ENCODE assay signal across 8 cellular contexts in genomic region chr18:57434536-57435494, GRCh38. TPM values are rescaled to one million over a fixed set of nuclear protein-coding genes. Genes with fewer than 3 reads are reported as not detected.
A peak's percentile ranks its signal among the peaks of the same experiment; 100 is the strongest.
DNase-seq lines count a peak whose midpoint lies in the region; ATAC-seq, FAIRE-seq and TF ChIP-seq lines count a peak whose summit lies in the region.

TSS of gene ONECUT2 (plus strand) at chr18:57435374. CDS start at chr18:57435717, 343 bp downstream.

- peaks cover 26% of the 10 kb centered on the region for H3K4me1 ChIP-seq in HAP-1
- H3K4me1 ChIP-seq in astrocyte (ENCODE audit: insufficient read depth, low read length): peaks cover 16% of the 10 kb centered on the region
- H3K4me1 ChIP-seq in right cardiac atrium (ENCODE audit: control insufficient read depth, insufficient read depth, low read length): no peaks in the 10 kb centered on the region
- H3K4me1 ChIP-seq in prostate gland (replicated peaks): peaks cover 4% of the 10 kb centered on the region
- H3K4me1 ChIP-seq in vagina: peaks cover 48% of the 10 kb centered on the region

- H3K79me2 ChIP-seq in astrocyte (ENCODE audit: insufficient read depth, low read length): no peaks in the 10 kb centered on the region

- H3K9ac ChIP-seq in astrocyte (ENCODE audit: low read length): no peak within 1 kb of the TSS

- peak within 1 kb of the TSS; percentile 88 for H3K4me2 ChIP-seq in astrocyte (ENCODE audit: low read length)

- no peaks in the 10 kb centered on the region for H3K36me3 ChIP-seq in HAP-1 (replicated peaks)
- H3K36me3 ChIP-seq in astrocyte (ENCODE audit: insufficient read depth, low read length): no peaks in the 10 kb centered on the region
- no peaks in the 10 kb centered on the region for H3K36me3 ChIP-seq in prostate gland
- no peaks in the 10 kb centered on the region for H3K36me3 ChIP-seq in vagina

- TF ChIP-seq CTCF in astrocyte (IDR thresholded peaks at IDR 0.05; ENCODE audit: insufficient read depth, low read depth, low read length) (no peak), prostate gland (IDR thresholded peaks at IDR 0.05) (no peak), vagina (IDR thresholded peaks at IDR 0.05) (no peak)

- 1% methylated on average over 69 of the region's 69 CpGs for WGBS in right cardiac atrium
- WGBS in prostate gland: under 1% methylated on average over 65 of the region's 69 CpGs

- no peak for FAIRE-seq in astrocyte (lab: Jason Lieb, UNC)

- peak within 1 kb of the TSS; percentile 50 for H2AFZ ChIP-seq in astrocyte (ENCODE audit: low read depth, low read length)

- ATAC-seq in T-helper 17 cell (peak; percentile 87), right cardiac atrium (peak; percentile 99 to 100)

- intact Hi-C loops in right cardiac atrium (cut with DNase I) (loop anchor here in 1 of 4 donors (10.0 kb wide), 1 partner anchor 730 kb away; no protein-coding TSS in a partner anchor), prostate gland (cut with DNase I) (no loop called here), vagina (cut with DNase I) (no loop called here)

- H3K36me3 Mint-ChIP-seq in T-helper 17 cell (ENCODE audit: low read depth) (no peaks in the 10 kb centered on the region), astrocyte (ENCODE audit: low read depth, unreplicated experiment) (peaks cover 3% of the 10 kb centered on the region)

- in situ Hi-C loops in HAP-1 (cut with MboI; ENCODE audit: low sequenced_read_pairs): loop anchor here (25.0 kb wide), 1 partner anchor 698 kb away; no protein-coding TSS in a partner anchor

- H3K27me3 ChIP-seq in HAP-1 (ENCODE audit: low read depth): 0 out of 2 replicates have a peak, but pooled peaks cover 7% of the 10 kb centered on the region
- peaks cover 91% of the 10 kb centered on the region for H3K27me3 ChIP-seq in astrocyte (ENCODE audit: insufficient read depth, low read length)
- no peaks in the 10 kb centered on the region for H3K27me3 ChIP-seq in right cardiac atrium (ENCODE audit: control insufficient read depth, insufficient read depth)
- H3K27me3 ChIP-seq in prostate gland (replicated peaks; ENCODE audit: insufficient read depth): peaks cover 47% of the 10 kb centered on the region
- H3K27me3 ChIP-seq in vagina: peaks cover 31% of the 10 kb centered on the region

- H4K20me1 ChIP-seq in astrocyte (ENCODE audit: insufficient read depth, low read length): peaks cover 7% of the 10 kb centered on the region

- H3K27ac Mint-ChIP-seq in T-helper 17 cell (no peak within 1 kb of the TSS), astrocyte (ENCODE audit: unreplicated experiment) (peak within 1 kb of the TSS; percentile 48)

- H3K27ac ChIP-seq in astrocyte (ENCODE audit: low read depth, low read length): no peak within 1 kb of the TSS
- H3K27ac ChIP-seq in right cardiac atrium (ENCODE audit: low read length): no peak within 1 kb of the TSS
- no peak within 1 kb of the TSS for H3K27ac ChIP-seq in prostate gland
- no peak within 1 kb of the TSS for H3K27ac ChIP-seq in vagina

- DNase-seq in CMK (ENCODE audit: low read depth) (peak; percentile 62), HAP-1 (ENCODE audit: low spot score in 2 of 2) (peak; percentile 95 to 99), NCI-H146 treated with DMSO at 0.1 percent for 48 hours (lab: John Stamatoyannopoulos, UW; ENCODE audit: unreplicated experiment) (peak; percentile 99), T-helper 17 cell (peak; percentile 27 to 41 (median 32)), astrocyte (ENCODE audit: low read depth) (peak; percentile 70), right cardiac atrium (peak; percentile 93 to 96 (median 96)), prostate gland (ENCODE audit: low spot score) (peak; percentile 85), vagina (ENCODE audit: extremely low spot score in 2 of 2) (no peak)

- H3K4me3 ChIP-seq in HAP-1 (peak within 1 kb of the TSS; percentile 63), astrocyte (ENCODE audit: insufficient read depth, low read depth, low read length) (peak within 1 kb of the TSS; percentile 41), right cardiac atrium (ENCODE audit: low read length) (peak within 1 kb of the TSS; percentile 55), prostate gland (peak within 1 kb of the TSS; percentile 14 to 40), vagina (peak within 1 kb of the TSS; percentile 38 to 53)

- TF ChIP-seq POLR2A in prostate gland (IDR thresholded peaks at IDR 0.05): no peak
- no peak for TF ChIP-seq POLR2A in vagina (IDR thresholded peaks at IDR 0.05)

- H3K4me3 Mint-ChIP-seq in T-helper 17 cell (peak within 1 kb of the TSS; percentile 83), astrocyte (ENCODE audit: unreplicated experiment) (peak within 1 kb of the TSS; percentile 87)

- peaks cover 7% of the 10 kb centered on the region for H3K9me3 Mint-ChIP-seq in astrocyte (ENCODE audit: unreplicated experiment)

- peaks cover 7% of the 10 kb centered on the region for H3K4me1 Mint-ChIP-seq in T-helper 17 cell
- H3K4me1 Mint-ChIP-seq in astrocyte (ENCODE audit: low read depth, unreplicated experiment): peaks cover 12% of the 10 kb centered on the region

- no peaks in the 10 kb centered on the region for H3K9me3 ChIP-seq in HAP-1
- peaks cover 1% of the 10 kb centered on the region for H3K9me3 ChIP-seq in T-helper 17 cell (ENCODE audit: control insufficient read depth, low read length, poor library complexity, severe bottlenecking)
- peaks cover 4% of the 10 kb centered on the region for H3K9me3 ChIP-seq in astrocyte (ENCODE audit: insufficient read depth, low read depth, low read length)
- no peaks in the 10 kb centered on the region for H3K9me3 ChIP-seq in right cardiac atrium (ENCODE audit: control insufficient read depth, low read length)
- no peaks in the 10 kb centered on the region for H3K9me3 ChIP-seq in prostate gland
- H3K9me3 ChIP-seq in vagina: no peaks in the 10 kb centered on the region

- peaks cover 85% of the 10 kb centered on the region for H3K27me3 Mint-ChIP-seq in T-helper 17 cell
- H3K27me3 Mint-ChIP-seq in astrocyte (ENCODE audit: low read depth, unreplicated experiment): peaks cover 71% of the 10 kb centered on the region

RNA-seq across cellular contexts. Expression of gene ONECUT2, which starts in this region (rescaled TPM):
- total RNA-seq in T-helper 17 cell: not detected
- total RNA-seq in astrocyte: 5.2 and 6.2 TPM in 2 replicates
- under 1 TPM in 3 of 4 donors, not detected in 1; 0.03 to 0.20 (median 0.09) TPM for total RNA-seq in right cardiac atrium
- polyA plus RNA-seq in right cardiac atrium: 0.02 TPM
- under 1 TPM; 0.09 to 0.45 TPM for total RNA-seq in prostate gland
- total RNA-seq in vagina: not detected

Comparison
In these comparisons a context has a peak if more than half of its experiments do, and no peak if none do; other contexts are left out.
1. Peak in DNase-seq and ATAC-seq in T-helper 17 cell; RNA of the gene not detected or under 1 TPM.
2. Peak in DNase-seq, ATAC-seq and H3K4me3 ChIP-seq in right cardiac atrium; RNA of the gene not detected or under 1 TPM.
3. Peak in DNase-seq and H3K4me3 ChIP-seq in prostate gland; RNA of the gene not detected or under 1 TPM.
4. DNase-seq: peak in CMK (single experiment), HAP-1 (2 of 2), NCI-H146 treated with DMSO at 0.1 percent for 48 hours (single experiment) and astrocyte (single experiment); none in vagina (0 of 2).
5. Peak in every context shown above with its lines, with median percentiles within 50 percentile points of each other: H3K4me3 ChIP-seq.